ENCODE assay signal across 24 cellular contexts in genomic region chrX:1719270-1719669, GRCh38.
DNase-seq lines count a peak whose midpoint lies in the region; ATAC-seq and TF ChIP-seq lines count a peak whose summit lies in the region.
"Had no signal": no experiment of that assay in that cellular context is flagged by ENCODE, and none has a peak within 500 bp of the region (broad histone marks: within the 10 kb centered on the region; RNA-seq: fewer than 3 reads in every experiment).

No MANE protein-coding gene starts in this region.

- H3K4me2 ChIP-seq in HCT116 (ENCODE audit: low read length) (peak overlapping the region; percentile 43), trophoblast cell (ENCODE audit: low read length) (no peak overlapping the region)

- H3K14ac ChIP-seq in trophoblast cell (ENCODE audit: low read length), result no peak overlapping the region

- peak overlapping the region; percentile 63 for H3K23ac ChIP-seq in trophoblast cell (ENCODE audit: low read length)

- no peak overlapping the region for H4K8ac ChIP-seq in trophoblast cell (ENCODE audit: low read depth, low read length)

- peak overlapping the region; percentile 10; the same call in 1 of the 2 replicates for H3K27ac ChIP-seq in HCT116 (ENCODE audit: low read depth, low read length)
- no peak overlapping the region for H3K27ac ChIP-seq in RWPE2 (ENCODE audit: poor library complexity, severe bottlenecking)
- no peak overlapping the region for H3K27ac ChIP-seq in trophoblast cell (ENCODE audit: low read depth, low read length)
- H3K27ac ChIP-seq: C4-2B, GM23248, SK-N-MC had no signal

- H3K79me1 ChIP-seq in trophoblast cell (ENCODE audit: low read length), result no peaks in the 10 kb centered on the region

- no peak overlapping the region for H2BK12ac ChIP-seq in trophoblast cell (ENCODE audit: low read length)

- H3K4me3 ChIP-seq in HCT116 (replicated peaks in 1 of 2; ENCODE audit: low read depth in 1 of 2, low read length in 2 of 2) (no peak overlapping the region), RWPE2 (ENCODE audit: severe bottlenecking) (no peak overlapping the region), trophoblast cell (ENCODE audit: low read depth, low read length) (no peak overlapping the region)
- H3K4me3 ChIP-seq: GM23248, SK-N-MC had no signal

- ATAC-seq in HCT116 (peak; percentile 62; the same call in 1 of the 2 replicates), RWPE2 (ENCODE audit: low read depth) (peak; percentile 50; the same call in 1 of the 3 replicates)
- ATAC-seq: CD8-positive, alpha-beta T cell; Panc1 had no signal

- H3K9me3 ChIP-seq in HCT116 (ENCODE audit: control insufficient read depth in 1 of 2, insufficient read depth in 1 of 2, low read depth in 1 of 2, low read length in 2 of 2), result no peaks in the 10 kb centered on the region
- H3K9me3 ChIP-seq in RWPE2 (ENCODE audit: severe bottlenecking), result no peaks in the 10 kb centered on the region
- no peaks in the 10 kb centered on the region for H3K9me3 ChIP-seq in trophoblast cell (ENCODE audit: insufficient read depth, low read depth, low read length)
- H3K9me3 ChIP-seq: Caco-2 had no signal

- TF ChIP-seq CTCF in HCT116 (IDR thresholded peaks at IDR 0.05 in 2 of 3, conservative IDR thresholded peaks at IDR 0.05 in 1 of 3; ENCODE audit: borderline replicate concordance in 1 of 3, insufficient read depth in 1 of 3, low read depth in 2 of 3, low read length in 2 of 3) (no peak), RWPE2 (IDR thresholded peaks at IDR 0.05; ENCODE audit: poor library complexity, severe bottlenecking) (no peak)

- intact Hi-C loops in HCT116 (cut with micrococcal nuclease), result no loop called here

- H3K18ac ChIP-seq in trophoblast cell (ENCODE audit: low read length), result no peak overlapping the region

- WGBS in trophoblast cell (ENCODE audit: extremely low coverage, insufficient coverage, insufficient read length), result no CpG with 5 or more reads among the region's 2 CpGs

- no peaks in the 10 kb centered on the region for H4K20me1 ChIP-seq in HCT116 (ENCODE audit: insufficient read depth)

- no peak overlapping the region for H2AFZ ChIP-seq in HCT116 (ENCODE audit: low read depth, low read length, poor library complexity, severe bottlenecking)
- H2AFZ ChIP-seq in trophoblast cell (ENCODE audit: insufficient read depth, low read length, poor library complexity), result no peak overlapping the region
- H2AFZ ChIP-seq: GM23248 had no signal

- H3K9ac ChIP-seq in HCT116 (ENCODE audit: low read length), result no peak overlapping the region
- H3K9ac ChIP-seq in trophoblast cell (ENCODE audit: low read length), result no peak overlapping the region
- H3K9ac ChIP-seq: GM23248 had no signal

- no peak for TF ChIP-seq RAD21 in HCT116 (IDR thresholded peaks at IDR 0.05; ENCODE audit: low read depth)

- no peak for TF ChIP-seq POLR2A in HCT116 (IDR thresholded peaks at IDR 0.05; ENCODE audit: borderline replicate concordance, extremely low read depth, insufficient read depth, insufficient read length)

- RAD21 ChIA-PET in HCT116 (lab: Charles Lee; ENCODE audit: low non-redundant PET in 1 of 2, low total read pairs in 2 of 2, uncharacterized antibody in 2 of 2, unreplicated experiment in 2 of 2), result no interaction called here

- CTCF ChIA-PET in HCT116 (lab: Charles Lee), result no interaction called here

- H3K36me3 ChIP-seq in HCT116 (ENCODE audit: control insufficient read depth in 1 of 2, insufficient read depth in 2 of 2, low read length in 2 of 2) (no peaks in the 10 kb centered on the region), RWPE2 (ENCODE audit: low read depth) (no peaks in the 10 kb centered on the region), trophoblast cell (ENCODE audit: control insufficient read depth in 1 of 2, insufficient read depth in 2 of 2, low read length in 2 of 2) (no peaks in the 10 kb centered on the region)

- H3K4me1 ChIP-seq in HCT116 (ENCODE audit: control insufficient read depth in 1 of 2, insufficient read depth in 2 of 2, low read length in 2 of 2) (peaks cover 7 to 10% of the 10 kb centered on the region in 2 experiments), RWPE2 (ENCODE audit: insufficient read depth, poor library complexity, severe bottlenecking) (no peaks in the 10 kb centered on the region), trophoblast cell (ENCODE audit: control insufficient read depth in 1 of 2, insufficient read depth in 2 of 2, low read length in 2 of 2) (peaks cover 0 to 3% of the 10 kb centered on the region in 2 experiments)
- H3K4me1 ChIP-seq: Caco-2 had no signal

- POLR2A ChIA-PET in HCT116 (lab: Charles Lee), result no interaction called here

- no peak overlapping the region for H4K91ac ChIP-seq in trophoblast cell (ENCODE audit: low read depth, low read length)

- no peak overlapping the region for H3K4ac ChIP-seq in trophoblast cell (ENCODE audit: low read depth, low read length)

- no peak overlapping the region for H2AK5ac ChIP-seq in trophoblast cell (ENCODE audit: low read length)

- no TSS peak for BruUV-seq in HCT116 (replicated peaks; lab: Mats Ljungman, UMichigan)

- no peaks in the 10 kb centered on the region for H3K27me3 ChIP-seq in HCT116 (ENCODE audit: insufficient read depth, low read length)
- no peaks in the 10 kb centered on the region for H3K27me3 ChIP-seq in RWPE2 (ENCODE audit: insufficient read depth, poor library complexity, severe bottlenecking)
- H3K27me3 ChIP-seq in trophoblast cell (ENCODE audit: insufficient read depth, low read length), result no peaks in the 10 kb centered on the region

- H4K12ac ChIP-seq in trophoblast cell (ENCODE audit: low read depth, low read length), result no peak overlapping the region

- DNase-seq in EH (ENCODE audit: low read depth) (peak; percentile 67), HCT116 (ENCODE audit: low read depth, low spot score) (no peak), RWPE2 (ENCODE audit: low spot score) (no peak), trophoblast cell (peak in 1 of 2 donors; percentile 24), T-helper 1 cell (no peak), NCI-H1436 (lab: John Stamatoyannopoulos, UW) (no peak)
- DNase-seq in stimulated activated CD4-positive, alpha-beta T cell treated with anti-CD3 and anti-CD28 coated beads, Interleukin-4, amount 100 ng/mL, for 24 hours, result no peak
- DNase-seq: Caco-2; CD8-positive, alpha-beta T cell; DMS 273 treated with DMSO at 0.1 percent for 48 hours; DMS79; GM23248; H9; HFFc6; Karpas-422; NCI-H1105; NCI-H146; NCI-H1930; NCI-H446 treated with DMSO at 0.1 percent for 48 hours; NCI-H526 treated with DMSO at 0.1 percent for 48 hours; SIG-M5 had no signal

- H2BK120ac ChIP-seq in trophoblast cell (ENCODE audit: insufficient read depth, low read length, poor library complexity), result no peak overlapping the region

- H3K79me2 ChIP-seq in HCT116 (ENCODE audit: insufficient read depth, low read length) (no peaks in the 10 kb centered on the region), trophoblast cell (ENCODE audit: control insufficient read depth, insufficient read depth, low read length, poor library complexity) (no peaks in the 10 kb centered on the region)

- no peak overlapping the region for H2BK5ac ChIP-seq in trophoblast cell (ENCODE audit: low read depth, low read length, poor library complexity)

- no peaks in the 10 kb centered on the region for H3K9me2 ChIP-seq in HCT116 (ENCODE audit: insufficient read depth)

TF ChIP-seq in HCT116, 20 proteins besides CTCF, POLR2A, EP300 and RAD21:
- no peak for TF ChIP-seq FOSL1 (IDR thresholded peaks at IDR 0.05; ENCODE audit: low read depth)
- TF ChIP-seq TCF7L2 (IDR thresholded peaks at IDR 0.05; ENCODE audit: borderline replicate concordance, extremely low read depth, insufficient read depth, insufficient read length), result peak; percentile 74
